Comparison of ENCODE assay signal across 10 cellular contexts in the genomic region with DNA sequence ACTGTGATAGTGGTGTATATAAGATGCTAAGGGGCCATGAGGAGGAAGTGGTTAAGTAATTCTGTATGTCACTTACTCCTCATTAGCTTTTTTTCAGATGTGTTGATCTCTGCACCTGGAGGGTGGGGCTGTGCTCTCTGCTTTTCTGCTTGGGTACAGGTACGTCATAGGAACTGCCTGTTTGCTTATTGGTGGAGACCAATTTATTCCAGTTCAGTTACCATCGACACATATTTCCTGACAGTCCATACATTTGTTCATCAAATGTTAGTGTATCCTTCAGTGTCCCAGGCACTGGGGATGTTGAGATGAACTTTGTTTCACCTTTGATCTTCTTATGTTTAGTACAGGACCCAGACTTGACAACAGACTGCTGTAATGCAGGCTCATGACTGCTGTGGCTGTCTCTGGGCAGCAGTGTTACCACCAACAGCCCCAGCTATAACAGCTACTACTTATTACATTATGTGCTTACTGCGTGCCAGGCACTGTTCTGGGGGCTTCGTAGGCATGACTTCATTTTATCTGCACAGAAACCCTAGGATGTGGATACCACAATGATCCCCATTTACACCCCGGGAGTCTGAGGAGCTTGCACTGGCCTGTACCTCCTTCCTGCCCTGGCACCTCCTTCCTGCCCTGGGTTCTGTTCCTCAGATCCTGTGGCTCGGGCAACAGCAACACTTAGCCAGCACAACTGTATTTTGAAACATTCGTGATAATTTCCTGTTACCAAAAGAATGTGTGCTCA.
DNase-seq lines count a peak whose midpoint lies in the region; ATAC-seq lines count a peak whose summit lies in the region.
"Had no signal": no experiment of that assay in that cellular context is flagged by ENCODE, and none has a peak within 500 bp of the region (broad histone marks: within the 10 kb centered on the region; RNA-seq: fewer than 3 reads in every experiment).

No MANE protein-coding gene starts in this region.

- no peak overlapping the region for H2AFZ ChIP-seq in Karpas-422 (ENCODE audit: low read length)

- peak; percentile 55 for DNase-seq in NOMO-1 treated with DMSO at 0.1 percent for 48 hours (lab: John Stamatoyannopoulos, UW; ENCODE audit: unreplicated experiment)
- no peak for DNase-seq in activated T-helper 2 cell treated with anti-CD3 and anti-CD28 coated beads, Interferon-gamma antibody, Interleukin-2, Interleukin-4, amounts not matched to agents 10 μg/mL and 5 μg/mL and 100 μg/mL, durations not matched to agents 14 hours and 24 hours and 36 hours (ENCODE audit: low spot score)
- peak; percentile 2 to 5 for DNase-seq in stimulated activated CD4-positive, alpha-beta T cell treated with anti-CD3 and anti-CD28 coated beads, Interleukin-2, amount 100 ng/mL, for 48 hours
- no peak for DNase-seq in MG63
- DNase-seq in OCI-M1 (lab: John Stamatoyannopoulos, UW), result no peak
- no peak for DNase-seq in Karpas-422
- DNase-seq: tibial artery had no signal

- no peaks in the 10 kb centered on the region; the same call in 1 of the 2 replicates for H3K9me2 ChIP-seq in Karpas-422 (replicated peaks; ENCODE audit: insufficient read depth, low read length)

- no peaks in the 10 kb centered on the region for H4K20me1 ChIP-seq in Karpas-422 (ENCODE audit: insufficient read depth, low read depth, low read length)

- peaks cover 14% of the 10 kb centered on the region for H3K4me1 Mint-ChIP-seq in activated T-helper 2 cell treated with anti-CD3 and anti-CD28 coated beads, Interferon-gamma antibody, Interleukin-2, Interleukin-4, amounts not matched to agents 10 μg/mL and 5 μg/mL and 100 μg/mL, durations not matched to agents 14 hours and 24 hours and 36 hours (ENCODE audit: low read depth)

- no peak overlapping the region for H3K4me2 ChIP-seq in Karpas-422 (ENCODE audit: low read depth, low read length, poor library complexity, severe bottlenecking)
- H3K4me2 ChIP-seq: KMS-11 had no signal

- H3K4me1 ChIP-seq in Karpas-422 (ENCODE audit: low read length), result no peaks in the 10 kb centered on the region
- H3K4me1 ChIP-seq: tibial artery had no signal

- H3K9me3 Mint-ChIP-seq in activated T-helper 2 cell treated with anti-CD3 and anti-CD28 coated beads, Interferon-gamma antibody, Interleukin-2, Interleukin-4, amounts not matched to agents 10 μg/mL and 5 μg/mL and 100 μg/mL, durations not matched to agents 14 hours and 24 hours and 36 hours, result no peaks in the 10 kb centered on the region

- H3K9me3 ChIP-seq in MG63 (no peaks in the 10 kb centered on the region), Karpas-422 (ENCODE audit: low read length) (no peaks in the 10 kb centered on the region)
- H3K9me3 ChIP-seq: tibial artery had no signal

- no peaks in the 10 kb centered on the region for H3K36me3 ChIP-seq in MG63
- H3K36me3 ChIP-seq in Karpas-422 (ENCODE audit: insufficient read depth, low read length), result no peaks in the 10 kb centered on the region
- H3K36me3 ChIP-seq: tibial artery had no signal

- H3K9ac ChIP-seq in Karpas-422 (ENCODE audit: low read length), result no peak overlapping the region
- H3K9ac ChIP-seq: KMS-11 had no signal

- no peak overlapping the region for H3K4me3 Mint-ChIP-seq in activated T-helper 2 cell treated with anti-CD3 and anti-CD28 coated beads, Interferon-gamma antibody, Interleukin-2, Interleukin-4, amounts not matched to agents 10 μg/mL and 5 μg/mL and 100 μg/mL, durations not matched to agents 14 hours and 24 hours and 36 hours (ENCODE audit: low read depth)

- no peak overlapping the region for H3K4me3 ChIP-seq in MG63
- H3K4me3 ChIP-seq in Karpas-422 (ENCODE audit: low read length), result no peak overlapping the region
- H3K4me3 ChIP-seq: tibial artery had no signal

- no peaks in the 10 kb centered on the region for H3K79me2 ChIP-seq in Karpas-422 (ENCODE audit: low read length)

- intact Hi-C loops in activated T-helper 2 cell treated with anti-CD3 and anti-CD28 coated beads, Interferon-gamma antibody, Interleukin-2, Interleukin-4, amounts not matched to agents 10 μg/mL and 5 μg/mL and 100 μg/mL, durations not matched to agents 14 hours and 24 hours and 36 hours (cut with micrococcal nuclease), result no loop called here

- peak; percentile 84 for ATAC-seq in GM19328 (IDR thresholded peaks at IDR 0.05; ENCODE audit: unreplicated experiment)
- ATAC-seq in HG02981 (IDR thresholded peaks at IDR 0.05; ENCODE audit: unreplicated experiment), result no peak

- no peak overlapping the region for H3K27ac ChIP-seq in Karpas-422 (ENCODE audit: low read length)
- H3K27ac ChIP-seq: KMS-11, tibial artery had no signal

- no peaks in the 10 kb centered on the region for H3K36me3 Mint-ChIP-seq in activated T-helper 2 cell treated with anti-CD3 and anti-CD28 coated beads, Interferon-gamma antibody, Interleukin-2, Interleukin-4, amounts not matched to agents 10 μg/mL and 5 μg/mL and 100 μg/mL, durations not matched to agents 14 hours and 24 hours and 36 hours (ENCODE audit: low read depth)

- H3K27me3 ChIP-seq in MG63 (no peaks in the 10 kb centered on the region), Karpas-422 (ENCODE audit: low read length) (no peaks in the 10 kb centered on the region)
- H3K27me3 ChIP-seq: tibial artery had no signal

- peak overlapping the region; percentile 78 for H3K27ac Mint-ChIP-seq in activated T-helper 2 cell treated with anti-CD3 and anti-CD28 coated beads, Interferon-gamma antibody, Interleukin-2, Interleukin-4, amounts not matched to agents 10 μg/mL and 5 μg/mL and 100 μg/mL, durations not matched to agents 14 hours and 24 hours and 36 hours

- H3K27me3 Mint-ChIP-seq in activated T-helper 2 cell treated with anti-CD3 and anti-CD28 coated beads, Interferon-gamma antibody, Interleukin-2, Interleukin-4, amounts not matched to agents 10 μg/mL and 5 μg/mL and 100 μg/mL, durations not matched to agents 14 hours and 24 hours and 36 hours (ENCODE audit: low read depth), result no peaks in the 10 kb centered on the region

Comparison
In these comparisons a context has a peak if more than half of its experiments do, and no peak if none do; other contexts are left out.
1. DNase-seq: peak in NOMO-1 treated with DMSO at 0.1 percent for 48 hours (single experiment) and stimulated activated CD4-positive, alpha-beta T cell treated with anti-CD3 and anti-CD28 coated beads, Interleukin-2, amount 100 ng/mL, for 48 hours (2 of 2); none in activated T-helper 2 cell treated with anti-CD3 and anti-CD28 coated beads, Interferon-gamma antibody, Interleukin-2, Interleukin-4, amounts not matched to agents 10 μg/mL and 5 μg/mL and 100 μg/mL, durations not matched to agents 14 hours and 24 hours and 36 hours (single experiment), MG63 (single experiment), OCI-M1 (single experiment) and Karpas-422 (single experiment).